ENCODE assay signal across 23 cellular contexts in the genomic region with DNA sequence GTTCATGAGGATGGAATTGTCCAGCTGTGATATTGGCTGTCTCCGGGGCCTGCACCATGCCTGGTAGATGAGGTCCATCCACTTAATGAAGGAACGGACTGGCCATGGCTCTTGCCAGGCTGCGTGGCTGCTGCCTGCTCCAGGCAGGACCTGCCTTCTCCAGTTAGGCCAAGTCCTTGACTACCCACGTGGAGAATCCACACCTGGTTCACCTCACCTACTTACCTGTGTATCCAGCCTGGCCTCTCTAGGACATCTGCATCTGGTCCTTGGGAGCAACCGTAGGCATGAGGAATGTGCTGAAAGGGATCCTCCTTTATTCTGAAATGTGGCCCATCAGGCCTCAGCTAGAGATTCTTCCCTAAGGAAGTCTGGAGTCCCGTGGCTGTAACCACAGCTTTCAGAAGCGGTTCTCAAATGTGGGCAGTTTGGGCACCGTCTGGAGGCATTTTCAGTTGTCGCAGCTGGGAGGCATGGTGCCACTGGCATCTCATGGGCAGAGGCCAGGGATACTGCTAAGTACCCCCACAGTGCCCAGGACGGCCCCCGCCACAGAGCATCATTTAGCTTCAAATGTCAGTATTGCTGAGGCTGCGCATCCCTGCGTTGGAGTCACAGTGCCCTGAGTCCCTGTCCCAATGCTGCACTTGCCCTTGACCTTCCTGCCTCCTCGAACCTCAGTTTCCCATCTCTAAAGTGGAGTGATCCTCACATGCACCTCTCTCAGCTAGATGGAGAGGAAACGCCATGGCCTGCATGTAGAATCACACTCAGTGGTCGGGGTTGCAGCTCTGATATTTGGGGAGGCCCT.
DNase-seq lines count a peak whose midpoint lies in the region; ATAC-seq and TF ChIP-seq lines count a peak whose summit lies in the region.
"Had no signal": no experiment of that assay in that cellular context is flagged by ENCODE, and none has a peak within 500 bp of the region (broad histone marks: within the 10 kb centered on the region; RNA-seq: fewer than 3 reads in every experiment).

No MANE protein-coding gene starts in this region.

- DNase-seq in activated CD8-positive, alpha-beta memory T cell treated with anti-CD3 and anti-CD28 coated beads for 24 hours, result peak; percentile 26
- DNase-seq in activated CD8-positive, alpha-beta memory T cell treated with anti-CD3 and anti-CD28 coated beads, Interleukin-2, amount 50 U/mL, for 4 hours, result no peak
- DNase-seq in coronary artery (ENCODE audit: low spot score) (peak; percentile 60), lung (ENCODE audit: low spot score) (peak; percentile 19), type B pancreatic cell (ENCODE audit: extremely low spot score, unreplicated experiment) (peak; percentile 58), kidney glomerular epithelial cell (lab: John Stamatoyannopoulos, UW) (no peak), RPMI8226 (no peak)
- DNase-seq: Calu3, DMS153, DND-41, HCEC 1CT, NCI-H1048, NCI-H1417 treated with DMSO at 0.1 percent for 48 hours, NCI-H1694 treated with DMSO at 0.1 percent for 48 hours, NCI-H2081, NCI-H226, NCI-H510A, NCI-H69, SIG-M5 had no signal

- H3K27ac ChIP-seq in coronary artery, result no peak overlapping the region
- H3K27ac ChIP-seq in lung (ENCODE audit: low read depth in 1 of 2, low read length in 1 of 2), result no peak overlapping the region
- H3K27ac ChIP-seq: 22Rv1 had no signal

- H3K4me1 Mint-ChIP-seq in type B pancreatic cell (ENCODE audit: unreplicated experiment), result no peaks in the 10 kb centered on the region
- H3K4me1 Mint-ChIP-seq: B cell had no signal

- H3K27me3 Mint-ChIP-seq in type B pancreatic cell, result peaks cover 44% of the 10 kb centered on the region
- H3K27me3 Mint-ChIP-seq: B cell had no signal

- H3K4me3 ChIP-seq in coronary artery (no peak overlapping the region), lung (no peak overlapping the region)

- no peak overlapping the region for H3K27ac Mint-ChIP-seq in type B pancreatic cell
- H3K27ac Mint-ChIP-seq: B cell had no signal

- WGBS in lung, 2 donors, result 83 to 87% methylated on average over 16 of the region's 16 CpGs

- no peaks in the 10 kb centered on the region for H3K36me3 ChIP-seq in lung (ENCODE audit: control insufficient read depth in 2 of 2, insufficient read depth in 2 of 2, low read length in 2 of 2)

- H3K27me3 ChIP-seq in lung (ENCODE audit: control insufficient read depth, insufficient read depth), result no peaks in the 10 kb centered on the region

- H3K9me3 Mint-ChIP-seq in type B pancreatic cell, result no peaks in the 10 kb centered on the region

- no peaks in the 10 kb centered on the region for H3K36me3 Mint-ChIP-seq in type B pancreatic cell

- no peaks in the 10 kb centered on the region for H3K9me3 ChIP-seq in lung (ENCODE audit: control insufficient read depth in 2 of 2, insufficient read depth in 1 of 2, low read length in 1 of 2)

- H3K4me1 ChIP-seq in lung (ENCODE audit: control insufficient read depth in 2 of 2, insufficient read depth in 2 of 2, low read length in 2 of 2), result no peaks in the 10 kb centered on the region

- ATAC-seq in lung (ENCODE audit: insufficient read depth, low FRiP score) (no peak), HG03565 (IDR thresholded peaks at IDR 0.05; ENCODE audit: unreplicated experiment) (no peak)
- ATAC-seq: Panc1 had no signal

- H3K4me3 Mint-ChIP-seq in type B pancreatic cell, result no peak overlapping the region
- H3K4me3 Mint-ChIP-seq: B cell had no signal

- TF ChIP-seq CTCF in coronary artery (IDR thresholded peaks at IDR 0.05), result no peak
- no peak for TF ChIP-seq CTCF in lung (IDR thresholded peaks at IDR 0.05; ENCODE audit: control extremely low read depth, extremely low read depth)
- TF ChIP-seq CTCF in type B pancreatic cell (conservative IDR thresholded peaks at IDR 0.05), result no peak

Comparison
In these comparisons a context has a peak if more than half of its experiments do, and no peak if none do; other contexts are left out.
1. DNase-seq: peak in activated CD8-positive, alpha-beta memory T cell treated with anti-CD3 and anti-CD28 coated beads for 24 hours (single experiment), coronary artery (single experiment), lung (single experiment) and type B pancreatic cell (single experiment); none in activated CD8-positive, alpha-beta memory T cell treated with anti-CD3 and anti-CD28 coated beads, Interleukin-2, amount 50 U/mL, for 4 hours (single experiment), kidney glomerular epithelial cell (single experiment) and RPMI8226 (single experiment).